11 cellular contexts compared by ENCODE assay signal in genomic region chr6:84360039-84360438, GRCh38.
"Had no signal": no experiment of that assay in that cellular context is flagged by ENCODE, and none has a peak within 500 bp of the region (broad histone marks: within the 10 kb centered on the region; RNA-seq: fewer than 3 reads in every experiment).

No MANE protein-coding gene starts in this region.

- H2AFZ ChIP-seq: GM23338 had no signal

- H3K4me1 Mint-ChIP-seq: H9 had no signal

- DNase-seq: H9, HCEC 1CT, HFFc6, IMR-90, Karpas-422, KBM-7 had no signal

- FAIRE-seq: H1, H54 had no signal

- H3K27ac Mint-ChIP-seq: GM23338, H9, HFFc6 had no signal

- H3K4me3 ChIP-seq: GM23338 had no signal

- H3K4me3 Mint-ChIP-seq: GM23338, H9, HFFc6 had no signal

- ATAC-seq: GM23338 had no signal

- H3K4me2 ChIP-seq: GM23338, KMS-11 had no signal

- H3K27ac ChIP-seq: HL-60, KMS-11 had no signal

- H3K9ac ChIP-seq: KMS-11 had no signal

- H3K9me3 Mint-ChIP-seq: GM23338, HFFc6 had no signal
